ENCODE assay signal across 22 cellular contexts in the genomic region with DNA sequence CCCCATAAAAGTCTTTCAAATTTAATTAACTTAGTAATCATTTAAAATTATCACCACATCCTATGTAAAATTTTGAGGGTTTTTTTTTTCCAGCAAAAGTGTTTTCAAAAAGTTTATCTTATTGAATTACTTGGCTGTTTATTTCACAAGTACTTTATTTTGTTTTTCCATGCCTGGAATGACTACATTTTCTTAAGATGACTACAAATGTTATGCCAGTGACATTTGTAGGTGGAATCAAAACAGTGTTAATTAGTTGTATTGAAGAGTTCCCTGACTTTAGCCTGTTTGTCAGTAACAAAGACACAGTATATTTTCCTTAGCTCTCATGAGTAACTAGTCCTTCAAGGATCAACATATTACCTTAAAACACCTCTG.
"Had no signal": no experiment of that assay in that cellular context is flagged by ENCODE, and none has a peak within 500 bp of the region (broad histone marks: within the 10 kb centered on the region; RNA-seq: fewer than 3 reads in every experiment).

No MANE protein-coding gene starts in this region.

- H3K4me1 Mint-ChIP-seq: activated T-helper 17 cell treated with anti-CD3 and anti-CD28 coated beads, Interleukin-2, amount 50 U/mL, for 72 hours; naive thymus-derived CD4-positive, alpha-beta T cell had no signal

- H3K36me3 Mint-ChIP-seq: activated naive CD4-positive, alpha-beta T cell treated with anti-CD3 and anti-CD28 coated beads, Interleukin-2, amount 50 U/mL, for 72 hours; naive thymus-derived CD4-positive, alpha-beta T cell; neural progenitor cell had no signal

- H3K27ac Mint-ChIP-seq: activated CD8-positive, alpha-beta T cell treated with anti-CD3 and anti-CD28 coated beads, Interleukin-2, amount 10 ng/mL, durations not matched to agents 7 days and 5 days; activated naive CD4-positive, alpha-beta T cell treated with anti-CD3 and anti-CD28 coated beads, Interleukin-2, amount 50 U/mL, for 72 hours; activated T-helper 17 cell treated with anti-CD3 and anti-CD28 coated beads, Interleukin-2, amount 50 U/mL, for 72 hours; neural progenitor cell had no signal

- H3K9me3 Mint-ChIP-seq: activated naive CD4-positive, alpha-beta T cell treated with anti-CD3 and anti-CD28 coated beads, Interleukin-2, amount 50 U/mL, for 72 hours; activated T-helper 17 cell treated with anti-CD3 and anti-CD28 coated beads, Interleukin-2, amount 50 U/mL, for 72 hours; neural progenitor cell had no signal

- H3K27me3 ChIP-seq: brain microvascular endothelial cell, gastrocnemius medialis, neural progenitor cell, sigmoid colon, testis, vagina had no signal

- FAIRE-seq: TTC549 had no signal

- H3K4me3 ChIP-seq: gastrocnemius medialis, neural progenitor cell, sigmoid colon, testis, vagina had no signal

- H3K4me3 Mint-ChIP-seq: activated CD8-positive, alpha-beta T cell treated with anti-CD3 and anti-CD28 coated beads, Interleukin-2, amount 10 ng/mL, durations not matched to agents 7 days and 5 days; activated T-helper 17 cell treated with anti-CD3 and anti-CD28 coated beads, Interleukin-2, amount 50 U/mL, for 72 hours; naive thymus-derived CD4-positive, alpha-beta T cell; neural progenitor cell had no signal

- H3K9me3 ChIP-seq: gastrocnemius medialis, sigmoid colon, testis, vagina had no signal

- H3K9ac ChIP-seq: neural progenitor cell had no signal

- H3K27ac ChIP-seq: brain microvascular endothelial cell, gastrocnemius medialis, neural progenitor cell, sigmoid colon, testis, vagina had no signal

- H3K36me3 ChIP-seq: brain microvascular endothelial cell, gastrocnemius medialis, neural progenitor cell, sigmoid colon, vagina had no signal

- H3K27me3 Mint-ChIP-seq: activated T-helper 17 cell treated with anti-CD3 and anti-CD28 coated beads, Interleukin-2, amount 50 U/mL, for 72 hours; naive thymus-derived CD4-positive, alpha-beta T cell had no signal

- H3K4me1 ChIP-seq: gastrocnemius medialis, neural progenitor cell, sigmoid colon, testis had no signal

- DNase-seq: activated CD4-positive, alpha-beta T cell treated with anti-CD3 and anti-CD28 coated beads for 1 hour; activated CD4-positive, alpha-beta T cell treated with anti-CD3 and anti-CD28 coated beads, Interleukin-2, amount 50 U/mL, for 1 hour; activated CD8-positive, alpha-beta T cell treated with anti-CD3 and anti-CD28 coated beads, Interleukin-2, amount 10 ng/mL, durations not matched to agents 7 days and 5 days; activated T-cell treated with anti-CD3 and anti-CD28 coated beads, Interleukin-2, amount 50 U/mL, for 1 hour; central memory CD4-positive, alpha-beta T cell; dermis blood vessel endothelial cell; effector CD8-positive, alpha-beta T cell; gastrocnemius medialis; hippocampal formation; left ventricle myocardium superior; naive thymus-derived CD4-positive, alpha-beta T cell; retina; sigmoid colon; stimulated activated CD4-positive, alpha-beta T cell treated with anti-CD3 and anti-CD28 coated beads, Interleukin-4, amount 100 ng/mL, for 1 hour; stimulated activated naive CD4-positive, alpha-beta T cell; testis had no signal

- ATAC-seq: activated CD8-positive, alpha-beta T cell treated with anti-CD3 and anti-CD28 coated beads, Interleukin-2, amount 10 ng/mL, durations not matched to agents 7 days and 5 days; activated T-helper 17 cell treated with anti-CD3 and anti-CD28 coated beads, Interleukin-2, amount 50 U/mL, for 72 hours; gastrocnemius medialis; left ventricle myocardium superior; naive thymus-derived CD4-positive, alpha-beta T cell had no signal
